ENCODE assay signal across 31 cellular contexts in the genomic region with DNA sequence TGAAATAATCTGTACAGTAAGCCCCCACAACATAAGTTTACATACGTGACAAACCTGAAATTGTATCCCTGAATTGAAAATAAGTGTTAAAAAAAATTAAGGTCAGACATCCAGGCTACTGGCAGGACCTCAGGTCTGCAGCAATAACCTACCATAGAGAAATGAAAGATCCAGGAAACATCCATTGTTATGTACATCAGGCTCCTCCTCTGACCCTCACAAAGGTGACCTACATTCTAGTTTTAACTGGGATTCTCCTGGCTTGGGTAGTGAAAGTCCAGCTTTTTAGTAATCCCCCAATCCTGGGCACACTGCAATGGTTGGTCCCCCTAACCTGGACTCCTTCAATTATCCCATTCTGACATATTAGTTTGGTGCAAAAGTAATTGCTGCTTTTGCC.
"Had no signal": no experiment of that assay in that cellular context is flagged by ENCODE, and none has a peak within 500 bp of the region (broad histone marks: within the 10 kb centered on the region; RNA-seq: fewer than 3 reads in every experiment).

No MANE protein-coding gene starts in this region.

- H3K79me2 ChIP-seq: parathyroid adenoma had no signal

- H3K4me3 Mint-ChIP-seq: immature natural killer cell; mesothelial cell of epicardium; naive B cell; natural killer cell; nephron progenitor cell; neural progenitor cell; stimulated activated effector memory CD8-positive, alpha-beta T cell treated with anti-CD3 and anti-CD28 coated beads, Interleukin-12 subunit alpha, Interleukin-12 subunit beta, amount 100 ng/mL, for 72 hours; stimulated activated naive CD8-positive, alpha-beta T cell treated with anti-CD3 and anti-CD28 coated beads, Interleukin-15, Interleukin-2, amounts not matched to agents 100 ng/mL and 50 ng/mL, for 24 hours had no signal

- H3K27ac ChIP-seq: heart left ventricle, left lung, lower lobe of right lung, neural progenitor cell, neutrophil, parathyroid adenoma, right atrium auricular region, skin epidermis, spleen, suprapubic skin, thoracic aorta, tibial artery, upper lobe of right lung had no signal

- H3K27ac Mint-ChIP-seq: immature natural killer cell; mesothelial cell of epicardium; naive B cell; natural killer cell; nephron progenitor cell; neural progenitor cell; progenitor cell of endocrine pancreas; stimulated activated effector memory CD8-positive, alpha-beta T cell treated with anti-CD3 and anti-CD28 coated beads, Interleukin-12 subunit alpha, Interleukin-12 subunit beta, amount 100 ng/mL, for 72 hours; stimulated activated naive CD8-positive, alpha-beta T cell treated with anti-CD3 and anti-CD28 coated beads, Interleukin-15, Interleukin-2, amounts not matched to agents 100 ng/mL and 50 ng/mL, for 24 hours had no signal

- H3K36me3 Mint-ChIP-seq: immature natural killer cell; mesothelial cell of epicardium; naive B cell; natural killer cell; neural progenitor cell; stimulated activated effector memory CD8-positive, alpha-beta T cell treated with anti-CD3 and anti-CD28 coated beads, Interleukin-12 subunit alpha, Interleukin-12 subunit beta, amount 100 ng/mL, for 72 hours had no signal

- H3K4me3 ChIP-seq: heart left ventricle, left lung, lower lobe of right lung, neural progenitor cell, right atrium auricular region, skin epidermis, spleen, suprapubic skin, thoracic aorta, tibial artery, upper lobe of right lung had no signal

- H3K4me1 ChIP-seq: heart left ventricle, left lung, lower lobe of right lung, neural progenitor cell, parathyroid adenoma, right atrium auricular region, spleen, suprapubic skin, tibial artery, upper lobe of right lung had no signal

- H3K9ac ChIP-seq: neural progenitor cell, parathyroid adenoma had no signal

- DNase-seq: heart left ventricle; hypothalamus; immature natural killer cell; kidney; left colon; left lung; lower lobe of right lung; mammary epithelial cell; mesenchymal stem cell; naive B cell; natural killer cell; nephron progenitor cell; occipital lobe; spleen; stimulated activated CD4-positive, alpha-beta T cell treated with anti-CD3 and anti-CD28 coated beads, Interleukin-4, amount 100 ng/mL, for 24 hours; stimulated activated naive CD4-positive, alpha-beta T cell; tibial artery; trophoblast cell; upper lobe of right lung had no signal

- H3K36me3 ChIP-seq: heart left ventricle, left lung, lower lobe of right lung, neural progenitor cell, neutrophil, right atrium auricular region, spleen, suprapubic skin, thoracic aorta, tibial artery, upper lobe of right lung had no signal

- H3K27me3 ChIP-seq: heart left ventricle, left lung, neural progenitor cell, neutrophil, right atrium auricular region, spleen, suprapubic skin, tibial artery, upper lobe of right lung had no signal

- H3K4me1 Mint-ChIP-seq: immature natural killer cell; mesothelial cell of epicardium; naive B cell; natural killer cell; nephron progenitor cell; neural progenitor cell; stimulated activated effector memory CD8-positive, alpha-beta T cell treated with anti-CD3 and anti-CD28 coated beads, Interleukin-12 subunit alpha, Interleukin-12 subunit beta, amount 100 ng/mL, for 72 hours had no signal

- ATAC-seq: heart left ventricle; left colon; left lung; lower lobe of right lung; natural killer cell; sciatic nerve; stimulated activated effector memory CD8-positive, alpha-beta T cell treated with anti-CD3 and anti-CD28 coated beads, Interleukin-12 subunit alpha, Interleukin-12 subunit beta, amount 100 ng/mL, for 72 hours; upper lobe of right lung had no signal

- H3K9me3 ChIP-seq: heart left ventricle, left lung, lower lobe of right lung, neutrophil, right atrium auricular region, spleen, suprapubic skin, thoracic aorta, tibial artery, upper lobe of right lung had no signal

- H3K4me2 ChIP-seq: neural progenitor cell had no signal

- H3K27me3 Mint-ChIP-seq: naive B cell; progenitor cell of endocrine pancreas; stimulated activated naive CD8-positive, alpha-beta T cell treated with anti-CD3 and anti-CD28 coated beads, Interleukin-15, Interleukin-2, amounts not matched to agents 100 ng/mL and 50 ng/mL, for 24 hours had no signal

- H3K9me3 Mint-ChIP-seq: mesothelial cell of epicardium; nephron progenitor cell; neural progenitor cell; stimulated activated effector memory CD8-positive, alpha-beta T cell treated with anti-CD3 and anti-CD28 coated beads, Interleukin-12 subunit alpha, Interleukin-12 subunit beta, amount 100 ng/mL, for 72 hours; stimulated activated naive CD8-positive, alpha-beta T cell treated with anti-CD3 and anti-CD28 coated beads, Interleukin-15, Interleukin-2, amounts not matched to agents 100 ng/mL and 50 ng/mL, for 24 hours had no signal
